In genomic region chr13:87680298-87680697, GRCh38 we compare ENCODE assay signal across 11 cellular contexts. TPM values are rescaled to one million over a fixed set of nuclear protein-coding genes. Genes with fewer than 3 reads are reported as not detected.
DNase-seq lines count a peak whose midpoint lies in the region; ATAC-seq and TF ChIP-seq lines count a peak whose summit lies in the region.
"Had no signal": no experiment of that assay in that cellular context is flagged by ENCODE, and none has a peak within 500 bp of the region (broad histone marks: within the 10 kb centered on the region; RNA-seq: fewer than 3 reads in every experiment).

No MANE protein-coding gene starts in this region.

- peaks cover 14% of the 10 kb centered on the region for H3K36me3 Mint-ChIP-seq in GM23338 (ENCODE audit: low read depth)

- peaks cover 43% of the 10 kb centered on the region for H3K27me3 ChIP-seq in GM23338 (ENCODE audit: insufficient read depth)

- no peaks in the 10 kb centered on the region for H3K9me2 ChIP-seq in GM23338 (ENCODE audit: insufficient read depth)

- no peak overlapping the region for H3K27ac ChIP-seq in GM23338 (ENCODE audit: low read depth)

- peaks cover 30% of the 10 kb centered on the region for H3K4me1 ChIP-seq in GM23338 (ENCODE audit: insufficient read depth)

- H2AFZ ChIP-seq in GM23338: no peak overlapping the region

- H3K36me3 ChIP-seq in GM23338 (ENCODE audit: insufficient read depth): no peaks in the 10 kb centered on the region

- ATAC-seq in GM23338: no peak
- no peak for ATAC-seq in HG02623 (IDR thresholded peaks at IDR 0.05; ENCODE audit: unreplicated experiment)

- peaks cover 22% of the 10 kb centered on the region for H3K4me1 Mint-ChIP-seq in GM23338

- H3K4me3 Mint-ChIP-seq in GM23338: no peak overlapping the region
- H3K4me3 Mint-ChIP-seq: activated B cell treated with CpG ODN at 0.5 μM for 24 hours had no signal

- H3F3A ChIP-seq in GM23338 (replicated peaks; ENCODE audit: low read depth): no peaks in the 10 kb centered on the region

- H3K4me2 ChIP-seq in GM23338: no peak overlapping the region

- peaks cover 37% of the 10 kb centered on the region for H3K27me3 Mint-ChIP-seq in GM23338 (ENCODE audit: insufficient read depth, low read depth, poor library complexity)

- no peak overlapping the region for H3K4me3 ChIP-seq in GM23338

- H3K27ac Mint-ChIP-seq in GM23338: no peak overlapping the region
- H3K27ac Mint-ChIP-seq: activated B cell treated with CpG ODN at 0.5 μM for 24 hours had no signal

- H3K9me3 Mint-ChIP-seq in GM23338: peaks cover 16% of the 10 kb centered on the region; the same call in 2 of the 3 replicates

- no peaks in the 10 kb centered on the region for H3K79me2 ChIP-seq in GM23338 (replicated peaks; ENCODE audit: insufficient read depth)

- DNase-seq in GM23338 (ENCODE audit: low spot score) (no peak), NCI-H146 (lab: John Stamatoyannopoulos, UW) (peak; percentile 68), SK-N-DZ (ENCODE audit: low spot score) (peak; percentile 11), midbrain (lab: John Stamatoyannopoulos, UW) (peak; percentile 3), T1000 (lab: John Stamatoyannopoulos, UW) (no peak)
- DNase-seq in stimulated activated naive CD4-positive, alpha-beta T cell (lab: John Stamatoyannopoulos, UW): no peak
- no peak for DNase-seq in activated effector memory CD4-positive, alpha-beta T cell treated with Interleukin-2 at 50 U/mL for 16 hours
- DNase-seq: activated B cell treated with CpG ODN at 0.5 μM for 24 hours; activated naive CD4-positive, alpha-beta T cell treated with anti-CD3 and anti-CD28 coated beads, Interleukin-2, amount 50 U/mL, for 16 hours; GDM1 had no signal

- peak; percentile 45 to 50 for TF ChIP-seq CTCF in GM23338 (conservative IDR thresholded peaks at IDR 0.05; ENCODE audit: low read depth in 2 of 2)

- H4K20me1 ChIP-seq in GM23338 (replicated peaks; ENCODE audit: insufficient read depth): peaks cover 10% of the 10 kb centered on the region

TF ChIP-seq in GM23338, 12 proteins besides CTCF, POLR2A, EP300 and RAD21:
- no peak for TF ChIP-seq REST (IDR thresholded peaks at IDR 0.05; ENCODE audit: unreplicated experiment)
- TF ChIP-seq POLR2AphosphoS5 (IDR thresholded peaks at IDR 0.05; ENCODE audit: low read depth): no peak
- TF ChIP-seq ETS1 (IDR thresholded peaks at IDR 0.05): no peak
- no peak for TF ChIP-seq STAT1 (IDR thresholded peaks at IDR 0.05; ENCODE audit: unreplicated experiment)
- no peak for TF ChIP-seq ZNF462 (CRISPR knock-in tag; IDR thresholded peaks at IDR 0.05)
- no peak for TF ChIP-seq CREB1 (CRISPR knock-in tag; IDR thresholded peaks at IDR 0.05; ENCODE audit: low read depth)
- TF ChIP-seq ZNF331 (CRISPR knock-in tag; IDR thresholded peaks at IDR 0.05; ENCODE audit: low read depth): no peak
- no peak for TF ChIP-seq JUNB (IDR thresholded peaks at IDR 0.05; ENCODE audit: unreplicated experiment)
- no peak for TF ChIP-seq EZH2 (IDR thresholded peaks at IDR 0.05; ENCODE audit: low read depth, unreplicated experiment)
- no peak for TF ChIP-seq NANOG (IDR thresholded peaks at IDR 0.05; ENCODE audit: borderline replicate concordance)
- TF ChIP-seq EZH2phosphoT487 (IDR thresholded peaks at IDR 0.05; ENCODE audit: unreplicated experiment): no peak
- no peak for TF ChIP-seq ZNF114 (CRISPR knock-in tag; IDR thresholded peaks at IDR 0.05)
TF ChIP-seq in GM23338: peak in this region for 0.

RNA-seq across cellular contexts. Expression of gene SLITRK5, which starts 9.1 kb away (rescaled TPM):
- 1.5 and 1.6 TPM in 2 replicates for total RNA-seq in GM23338 (2014; rRNA removed; shearing (Covaris generic))
- 0.42 and 0.50 TPM in 2 replicates for polyA plus RNA-seq in GM23338 (2016; fragmentation: Nextera tagmentation; extraction: Ambion mirVana)
- polyA plus RNA-seq in SK-N-DZ (2014; cell fraction: cytosol; rRNA removed): 1.6 and 1.9 TPM in 2 replicates
- 2.2 and 2.7 TPM in 2 replicates for polyA plus RNA-seq in SK-N-DZ (2014; cell fraction: nucleus; rRNA removed)
- total RNA-seq: activated B cell treated with CpG ODN at 0.5 μM for 24 hours had no signal

Comparison
In these comparisons a context has a peak if more than half of its experiments do, and no peak if none do; other contexts are left out.
1. DNase-seq: peak in NCI-H146 (single experiment), SK-N-DZ (single experiment) and midbrain (single experiment); none in GM23338 (single experiment), T1000 (single experiment), stimulated activated naive CD4-positive, alpha-beta T cell (0 of 6) and activated effector memory CD4-positive, alpha-beta T cell treated with Interleukin-2 at 50 U/mL for 16 hours (single experiment).